In genomic region chr17:80879723-80880649, GRCh38 we compare ENCODE assay signal across 14 cellular contexts.
DNase-seq lines count a peak whose midpoint lies in the region; ATAC-seq and TF ChIP-seq lines count a peak whose summit lies in the region.
"Had no signal": no experiment of that assay in that cellular context is flagged by ENCODE, and none has a peak within 500 bp of the region (broad histone marks: within the 10 kb centered on the region; RNA-seq: fewer than 3 reads in every experiment).

No MANE protein-coding gene starts in this region.

- peaks cover 7% of the 10 kb centered on the region; the same call in 1 of the 2 replicates for H3K9me1 ChIP-seq in IMR-90 (ENCODE audit: insufficient read depth, low read length)

- H3K4me2 ChIP-seq in IMR-90 (ENCODE audit: low read depth, low read length) (no peak overlapping the region), neural progenitor cell (no peak overlapping the region)

- H3K27me3 ChIP-seq in IMR-90 (ENCODE audit: control insufficient read depth, insufficient read depth, low read length) (no peaks in the 10 kb centered on the region), neural progenitor cell (no peaks in the 10 kb centered on the region), body of pancreas (no peaks in the 10 kb centered on the region)

- no peak overlapping the region for H2AK5ac ChIP-seq in IMR-90 (ENCODE audit: low read depth, low read length)

- no peak overlapping the region for H4K5ac ChIP-seq in IMR-90 (ENCODE audit: low read depth, low read length)

- ATAC-seq in IMR-90 (ENCODE audit: low read depth) (no peak), body of pancreas (no peak)
- ATAC-seq: Panc1 had no signal

- no peak overlapping the region for H3K18ac ChIP-seq in IMR-90 (ENCODE audit: low read depth, low read length)

- no peak overlapping the region for H2BK120ac ChIP-seq in IMR-90 (ENCODE audit: low read depth, low read length)

- no peak overlapping the region for H2BK5ac ChIP-seq in IMR-90 (ENCODE audit: low read depth, low read length, poor library complexity, severe bottlenecking)

- TF ChIP-seq POLR2A in IMR-90 (IDR thresholded peaks at IDR 0.05; ENCODE audit: low read depth, low read length) (no peak), body of pancreas (IDR thresholded peaks at IDR 0.05) (no peak)

- no peak overlapping the region for H3K4me3 ChIP-seq in IMR-90 (ENCODE audit: insufficient read depth, low read depth, low read length)
- H3K4me3 ChIP-seq in neural progenitor cell, result no peak overlapping the region
- no peak overlapping the region for H3K4me3 ChIP-seq in body of pancreas

- H3K36me3 Mint-ChIP-seq in activated CD4-positive, alpha-beta T cell treated with anti-CD3 and anti-CD28 coated beads, Interleukin-2, amount 10 ng/mL, durations not matched to agents 7 days and 5 days (ENCODE audit: low read depth), result peaks cover 57% of the 10 kb centered on the region
- peaks cover 42% of the 10 kb centered on the region for H3K36me3 Mint-ChIP-seq in brain
- peaks cover 16% of the 10 kb centered on the region for H3K36me3 Mint-ChIP-seq in neural progenitor cell

- no peak overlapping the region for H3K4me3 Mint-ChIP-seq in activated CD4-positive, alpha-beta T cell treated with anti-CD3 and anti-CD28 coated beads, Interleukin-2, amount 10 ng/mL, durations not matched to agents 7 days and 5 days
- H3K4me3 Mint-ChIP-seq in brain (no peak overlapping the region), neural progenitor cell (peak overlapping the region; percentile 41)

- H3K9ac ChIP-seq in IMR-90 (ENCODE audit: low read depth, low read length) (no peak overlapping the region), neural progenitor cell (no peak overlapping the region)

- no peak for DNase-seq in activated CD4-positive, alpha-beta T cell treated with anti-CD3 and anti-CD28 coated beads, Interleukin-2, amount 10 ng/mL, durations not matched to agents 7 days and 5 days
- no peak for DNase-seq in activated CD4-positive, alpha-beta T cell treated with anti-CD3 and anti-CD28 coated beads for 1 hour
- DNase-seq in IMR-90 (no peak), neural progenitor cell (ENCODE audit: low spot score) (no peak), putamen (ENCODE audit: low spot score) (no peak), activated gamma-delta T cell treated with Interleukin-2 at 50 U/mL for 16 hours (no peak), body of pancreas (no peak)
- DNase-seq: Caco-2, GDM1, kidney glomerular epithelial cell, NCI-H2029 treated with DMSO at 0.1 percent for 48 hours, NCI-H526 treated with DMSO at 0.1 percent for 48 hours had no signal

- peaks cover 46% of the 10 kb centered on the region for H3K4me1 Mint-ChIP-seq in activated CD4-positive, alpha-beta T cell treated with anti-CD3 and anti-CD28 coated beads, Interleukin-2, amount 10 ng/mL, durations not matched to agents 7 days and 5 days
- H3K4me1 Mint-ChIP-seq in brain (peaks cover 34% of the 10 kb centered on the region), neural progenitor cell (peaks cover 29% of the 10 kb centered on the region)

- H3K9me3 ChIP-seq in IMR-90 (ENCODE audit: control insufficient read depth, insufficient read depth, low read length) (no peaks in the 10 kb centered on the region), neural progenitor cell (ENCODE audit: low read depth) (no peaks in the 10 kb centered on the region), body of pancreas (no peaks in the 10 kb centered on the region)
- H3K9me3 ChIP-seq: Caco-2 had no signal

- intact Hi-C loops in IMR-90 (cut with micrococcal nuclease), result no loop called here
- intact Hi-C loops in body of pancreas (cut with DNase I), result no loop called here

- in situ Hi-C loops in IMR-90 (cut with MboI; ENCODE audit: low sequenced_read_pairs), result loop anchor here (10.0 kb wide), 1 partner anchor 455 kb away; no protein-coding TSS in a partner anchor

- dilution Hi-C loops in IMR-90 (cut with HindIII; ENCODE audit: low sequenced_read_pairs, unreplicated experiment), result no loop called here

- H3K14ac ChIP-seq in IMR-90 (replicated peaks; ENCODE audit: low read depth, low read length), result no peak overlapping the region; the same call in 1 of the 2 replicates

- H3K79me2 ChIP-seq in neural progenitor cell (ENCODE audit: low read depth), result no peaks in the 10 kb centered on the region

- H3K27ac Mint-ChIP-seq in activated CD4-positive, alpha-beta T cell treated with anti-CD3 and anti-CD28 coated beads, Interleukin-2, amount 10 ng/mL, durations not matched to agents 7 days and 5 days, result peak overlapping the region; percentile 78
- peak overlapping the region in 4 of 5 experiments; percentile 28 to 55 (median 42) for H3K27ac Mint-ChIP-seq in brain
- H3K27ac Mint-ChIP-seq in neural progenitor cell, result peak overlapping the region; percentile 84

- peak overlapping the region; percentile 28 for H2AK9ac ChIP-seq in IMR-90 (replicated peaks; ENCODE audit: low read depth, low read length, poor library complexity)

- peak overlapping the region; percentile 56 for H2AFZ ChIP-seq in IMR-90 (replicated peaks; ENCODE audit: low read length, poor library complexity)
- H2AFZ ChIP-seq in neural progenitor cell (replicated peaks), result no peak overlapping the region

- H3K27ac ChIP-seq in IMR-90 (ENCODE audit: insufficient read depth, low read length) (no peak overlapping the region), neural progenitor cell (no peak overlapping the region), body of pancreas (no peak overlapping the region)

- no peak overlapping the region for H2BK15ac ChIP-seq in IMR-90 (ENCODE audit: low read depth, low read length)

- no peak overlapping the region for H3K56ac ChIP-seq in IMR-90 (ENCODE audit: extremely low read depth, insufficient read depth, low read length)

- peaks cover 0 to 6% of the 10 kb centered on the region in 2 experiments; a peak in 2 of 4 replicates for H3K79me1 ChIP-seq in IMR-90 (ENCODE audit: low read depth in 1 of 2, low read length in 2 of 2)

- no peak for TF ChIP-seq CTCF in IMR-90 (conservative IDR thresholded peaks at IDR 0.05; ENCODE audit: low read depth, low read length)
- no peak for TF ChIP-seq CTCF in brain (conservative IDR thresholded peaks at IDR 0.05)
- no peak for TF ChIP-seq CTCF in neural progenitor cell (IDR thresholded peaks at IDR 0.05)
- no peak for TF ChIP-seq CTCF in body of pancreas (IDR thresholded peaks at IDR 0.05)

- no peaks in the 10 kb centered on the region for H3K27me3 Mint-ChIP-seq in activated CD4-positive, alpha-beta T cell treated with anti-CD3 and anti-CD28 coated beads, Interleukin-2, amount 10 ng/mL, durations not matched to agents 7 days and 5 days
- H3K27me3 Mint-ChIP-seq in brain, result no peaks in the 10 kb centered on the region
- H3K27me3 Mint-ChIP-seq in neural progenitor cell (ENCODE audit: insufficient read depth, low read depth), result no peaks in the 10 kb centered on the region

- 0 out of 4 replicates have a peak overlapping the region, but pooled peaks of 1 of the 2 experiments have one; percentile 42 for H4K8ac ChIP-seq in IMR-90 (ENCODE audit: low read depth in 2 of 2, low read length in 2 of 2)

- H2BK20ac ChIP-seq in IMR-90 (ENCODE audit: low read depth, low read length), result no peak overlapping the region

- POLR2A ChIA-PET in activated CD4-positive, alpha-beta T cell treated with anti-CD3 and anti-CD28 coated beads, Interleukin-2, amount 10 ng/mL, durations not matched to agents 7 days and 5 days (lab: Charles Lee), result no interaction called here
- POLR2A ChIA-PET in IMR-90 (lab: Charles Lee; ENCODE audit: unreplicated experiment), result no interaction called here

- H3K36me3 ChIP-seq in IMR-90 (ENCODE audit: control insufficient read depth, insufficient read depth, low read length) (peaks cover 41% of the 10 kb centered on the region), neural progenitor cell (no peaks in the 10 kb centered on the region), body of pancreas (replicated peaks in 1 of 2; ENCODE audit: insufficient read depth in 1 of 2, low read depth in 2 of 2) (peaks cover 5 to 6% of the 10 kb centered on the region in 2 donors)

- H3K4me1 ChIP-seq in IMR-90 (ENCODE audit: control insufficient read depth, insufficient read depth, low read length), result no peaks in the 10 kb centered on the region
- H3K4me1 ChIP-seq in neural progenitor cell, result peaks cover 8% of the 10 kb centered on the region
- no peaks in the 10 kb centered on the region for H3K4me1 ChIP-seq in body of pancreas
- H3K4me1 ChIP-seq: Caco-2 had no signal

- peaks cover 2% of the 10 kb centered on the region for H3K9me3 Mint-ChIP-seq in activated CD4-positive, alpha-beta T cell treated with anti-CD3 and anti-CD28 coated beads, Interleukin-2, amount 10 ng/mL, durations not matched to agents 7 days and 5 days
- H3K9me3 Mint-ChIP-seq in brain (no peaks in the 10 kb centered on the region), neural progenitor cell (no peaks in the 10 kb centered on the region)

- H4K91ac ChIP-seq in IMR-90 (ENCODE audit: insufficient read depth, low read depth, low read length), result no peak overlapping the region

- 83% methylated on average over 10 of the region's 35 CpGs; no CpG with 5 or more reads in 1 of the 2 experiments for WGBS in IMR-90 (ENCODE audit: extremely low coverage in 2 of 2, insufficient read length in 1 of 2), 2 experiments
- WGBS in body of pancreas, 2 donors, result 83 to 92% methylated on average over 29 to 34 of the region's 35 CpGs

- TF ChIP-seq RAD21 in IMR-90 (IDR thresholded peaks at IDR 0.05; ENCODE audit: low read length), result no peak

- BruUV-seq in IMR-90 (replicated peaks; lab: Mats Ljungman, UMichigan), result no TSS peak

- H3K4ac ChIP-seq in IMR-90 (ENCODE audit: low read depth, low read length), result peak overlapping the region; percentile 27; the same call in 1 of the 2 replicates

- H3K23ac ChIP-seq in IMR-90 (ENCODE audit: low read depth, low read length), result no peak overlapping the region

- no peaks in the 10 kb centered on the region for H3F3A ChIP-seq in neural progenitor cell (ENCODE audit: low read depth)

- no peaks in the 10 kb centered on the region for H4K20me1 ChIP-seq in IMR-90 (ENCODE audit: insufficient read depth, low read length)
- no peaks in the 10 kb centered on the region for H4K20me1 ChIP-seq in neural progenitor cell (ENCODE audit: low read depth)

- CTCF ChIA-PET in activated CD4-positive, alpha-beta T cell treated with anti-CD3 and anti-CD28 coated beads, Interleukin-2, amount 10 ng/mL, durations not matched to agents 7 days and 5 days (lab: Charles Lee), result interaction anchor here (0.9 to 1.4 kb wide), 4 partner anchors 9 to 154 kb away, joined by 3 to 4 read pairs (median 3); no protein-coding TSS in a partner anchor
- CTCF ChIA-PET in IMR-90 (lab: Yijun Ruan, JAX), result no interaction called here

TF ChIP-seq in IMR-90, 13 proteins besides CTCF, POLR2A, EP300 and RAD21 (continues in another document):
- TF ChIP-seq FOS (IDR thresholded peaks at IDR 0.05; ENCODE audit: low read depth, low read length) (no peak), SMC3 (IDR thresholded peaks at IDR 0.05; ENCODE audit: low read depth, low read length) (no peak), NFE2L2 (IDR thresholded peaks at IDR 0.05; ENCODE audit: low read depth, low read length) (no peak), MAFK (IDR thresholded peaks at IDR 0.05; ENCODE audit: low read depth, low read length) (no peak), RFX5 (IDR thresholded peaks at IDR 0.05; ENCODE audit: low read depth, low read length) (no peak), RCOR1 (IDR thresholded peaks at IDR 0.05; ENCODE audit: insufficient replicate concordance, low read length) (no peak), BHLHE40 (IDR thresholded peaks at IDR 0.05; ENCODE audit: low read depth, low read length) (no peak), CHD1 (IDR thresholded peaks at IDR 0.05; ENCODE audit: low read depth, low read length) (no peak)
